ENCODE assay signal across 27 cellular contexts in genomic region chr6:44514085-44514484, GRCh38.
"Had no signal": no experiment of that assay in that cellular context is flagged by ENCODE, and none has a peak within 500 bp of the region (broad histone marks: within the 10 kb centered on the region; RNA-seq: fewer than 3 reads in every experiment).

No MANE protein-coding gene starts in this region.

- H3K4me3 Mint-ChIP-seq: activated CD4-positive, alpha-beta memory T cell treated with anti-CD3 and anti-CD28 coated beads for 36 hours; activated CD4-positive, alpha-beta T cell treated with anti-CD3 and anti-CD28 coated beads for 36 hours; activated CD4-positive, alpha-beta T cell treated with anti-CD3 and anti-CD28 coated beads, Interleukin-2, amount 10 ng/mL, durations not matched to agents 24 days and 14 days; activated CD8-positive, alpha-beta T cell treated with anti-CD3 and anti-CD28 coated beads, Interleukin-2, amount 10 ng/mL, durations not matched to agents 7 days and 5 days; activated naive CD4-positive, alpha-beta T cell treated with anti-CD3 and anti-CD28 coated beads, Interleukin-2, amount 10 ng/mL, durations not matched to agents 7 days and 5 days; activated naive CD8-positive, alpha-beta T cell treated with anti-CD3 and anti-CD28 coated beads, Interleukin-2, amount 10 ng/mL, durations not matched to agents 7 days and 5 days; activated T-cell treated with anti-CD3 and anti-CD28 coated beads, Interleukin-2, amount 50 U/mL, for 4 hours; activated T-helper 17 cell treated with anti-CD3 and anti-CD28 coated beads, Interleukin-2, amount 50 U/mL, for 72 hours; brain; dendritic cell treated with granulocyte-macrophage colony-stimulating factor and Interleukin-4, amounts not matched to agents 40 ng/mL and 50 ng/mL, for 4 days; endodermal cell had no signal

- H3K4me1 ChIP-seq: ascending aorta, breast epithelium, colonic mucosa had no signal

- DNase-seq: activated CD4-positive, alpha-beta memory T cell treated with anti-CD3 and anti-CD28 coated beads for 36 hours; activated CD4-positive, alpha-beta T cell treated with anti-CD3 and anti-CD28 coated beads for 36 hours; activated CD4-positive, alpha-beta T cell treated with anti-CD3 and anti-CD28 coated beads, Interleukin-2, amount 10 ng/mL, durations not matched to agents 24 days and 14 days; activated CD4-positive, CD25-positive, alpha-beta regulatory T cell; activated CD4-positive, CD25-positive, alpha-beta regulatory T cell treated with anti-CD3 and anti-CD28 coated beads, Interleukin-2, amount 50 U/mL, for 72 hours; activated CD8-positive, alpha-beta T cell treated with anti-CD3 and anti-CD28 coated beads, Interleukin-2, amount 10 ng/mL, durations not matched to agents 7 days and 5 days; activated gamma-delta T cell; activated naive CD4-positive, alpha-beta T cell; activated naive CD4-positive, alpha-beta T cell treated with anti-CD3 and anti-CD28 coated beads, Interleukin-2, amount 10 ng/mL, durations not matched to agents 7 days and 5 days; activated naive CD8-positive, alpha-beta T cell treated with anti-CD3 and anti-CD28 coated beads, Interleukin-2, amount 10 ng/mL, durations not matched to agents 7 days and 5 days; activated T-cell treated with anti-CD3 and anti-CD28 coated beads, Interleukin-2, amount 50 U/mL, for 4 hours; central memory CD4-positive, alpha-beta T cell; cerebellar nuclear complex; colonic mucosa; dorsolateral prefrontal cortex; effector memory CD4-positive, alpha-beta T cell; endodermal cell; foreskin fibroblast; T-helper 2 cell had no signal

- H3K9me3 ChIP-seq: breast epithelium, colonic mucosa had no signal

- H3K4me3 ChIP-seq: ascending aorta, breast epithelium, cardiac muscle cell, colonic mucosa, dorsolateral prefrontal cortex had no signal

- H3K27ac ChIP-seq: ascending aorta, cardiac muscle cell, colonic mucosa, dorsolateral prefrontal cortex had no signal

- ATAC-seq: activated CD4-positive, alpha-beta T cell treated with anti-CD3 and anti-CD28 coated beads for 36 hours; activated CD8-positive, alpha-beta T cell treated with anti-CD3 and anti-CD28 coated beads, Interleukin-2, amount 10 ng/mL, durations not matched to agents 7 days and 5 days; activated naive CD4-positive, alpha-beta T cell treated with anti-CD3 and anti-CD28 coated beads, Interleukin-2, amount 50 U/mL, for 72 hours; activated T-cell treated with anti-CD3 and anti-CD28 coated beads, Interleukin-2, amount 50 U/mL, for 4 hours; activated T-helper 17 cell treated with anti-CD3 and anti-CD28 coated beads, Interleukin-2, amount 50 U/mL, for 72 hours; esophagus mucosa had no signal

- H3K4me1 Mint-ChIP-seq: activated CD4-positive, alpha-beta T cell treated with anti-CD3 and anti-CD28 coated beads for 36 hours; activated CD4-positive, alpha-beta T cell treated with anti-CD3 and anti-CD28 coated beads, Interleukin-2, amount 10 ng/mL, durations not matched to agents 24 days and 14 days; activated naive CD4-positive, alpha-beta T cell treated with anti-CD3 and anti-CD28 coated beads, Interleukin-2, amount 10 ng/mL, durations not matched to agents 7 days and 5 days; activated naive CD8-positive, alpha-beta T cell treated with anti-CD3 and anti-CD28 coated beads, Interleukin-2, amount 10 ng/mL, durations not matched to agents 7 days and 5 days; activated T-helper 17 cell treated with anti-CD3 and anti-CD28 coated beads, Interleukin-2, amount 50 U/mL, for 72 hours; brain had no signal

- H3K27me3 ChIP-seq: ascending aorta, breast epithelium, cardiac muscle cell, colonic mucosa, dorsolateral prefrontal cortex had no signal

- H3K36me3 ChIP-seq: ascending aorta, breast epithelium, cardiac muscle cell, colonic mucosa had no signal

- H3K36me3 Mint-ChIP-seq: activated CD4-positive, alpha-beta memory T cell treated with anti-CD3 and anti-CD28 coated beads for 36 hours; activated naive CD4-positive, alpha-beta T cell treated with anti-CD3 and anti-CD28 coated beads, Interleukin-2, amount 10 ng/mL, durations not matched to agents 7 days and 5 days; activated naive CD8-positive, alpha-beta T cell treated with anti-CD3 and anti-CD28 coated beads, Interleukin-2, amount 10 ng/mL, durations not matched to agents 7 days and 5 days; brain had no signal

- H3K27me3 Mint-ChIP-seq: activated CD4-positive, alpha-beta T cell treated with anti-CD3 and anti-CD28 coated beads for 36 hours had no signal

- H3K27ac Mint-ChIP-seq: activated CD4-positive, alpha-beta memory T cell treated with anti-CD3 and anti-CD28 coated beads for 36 hours; activated CD4-positive, alpha-beta T cell treated with anti-CD3 and anti-CD28 coated beads for 36 hours; activated CD4-positive, alpha-beta T cell treated with anti-CD3 and anti-CD28 coated beads, Interleukin-2, amount 10 ng/mL, durations not matched to agents 24 days and 14 days; activated CD8-positive, alpha-beta T cell treated with anti-CD3 and anti-CD28 coated beads, Interleukin-2, amount 10 ng/mL, durations not matched to agents 7 days and 5 days; activated naive CD4-positive, alpha-beta T cell treated with anti-CD3 and anti-CD28 coated beads, Interleukin-2, amount 10 ng/mL, durations not matched to agents 7 days and 5 days; activated naive CD4-positive, alpha-beta T cell treated with anti-CD3 and anti-CD28 coated beads, Interleukin-2, amount 50 U/mL, for 72 hours; activated naive CD8-positive, alpha-beta T cell treated with anti-CD3 and anti-CD28 coated beads, Interleukin-2, amount 10 ng/mL, durations not matched to agents 7 days and 5 days; activated T-helper 17 cell treated with anti-CD3 and anti-CD28 coated beads, Interleukin-2, amount 50 U/mL, for 72 hours; dendritic cell treated with granulocyte-macrophage colony-stimulating factor and Interleukin-4, amounts not matched to agents 40 ng/mL and 50 ng/mL, for 4 days; endodermal cell had no signal
